Comparison of ENCODE assay signal across 10 cellular contexts in the genomic region with DNA sequence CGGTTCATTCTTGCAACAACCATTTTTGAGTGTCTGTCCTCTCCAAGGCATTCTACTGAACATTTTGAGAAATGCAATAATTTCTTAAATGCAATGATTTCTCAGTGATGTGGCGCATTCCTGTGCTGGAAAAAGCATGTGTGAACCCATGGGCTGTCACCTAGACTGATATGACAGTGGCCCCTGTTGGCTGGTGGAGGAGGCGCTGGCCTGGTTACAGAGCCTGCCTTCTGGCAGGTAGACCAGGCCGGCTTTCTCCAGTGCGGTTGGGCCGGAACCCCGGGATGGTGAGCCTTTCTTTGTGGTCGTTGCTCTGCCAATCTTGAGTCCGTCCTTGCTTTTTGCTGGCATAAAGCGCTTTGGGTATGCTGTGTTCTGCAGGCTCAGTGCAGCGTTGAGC. TPM values are rescaled to one million over a fixed set of nuclear protein-coding genes. Genes with fewer than 3 reads are reported as not detected.
DNase-seq lines count a peak whose midpoint lies in the region; ATAC-seq, FAIRE-seq and TF ChIP-seq lines count a peak whose summit lies in the region.
"Had no signal": no experiment of that assay in that cellular context is flagged by ENCODE, and none has a peak within 500 bp of the region (broad histone marks: within the 10 kb centered on the region; RNA-seq: fewer than 3 reads in every experiment).

No MANE protein-coding gene starts in this region.

- BruUV-seq in Calu3 (replicated peaks; lab: Mats Ljungman, UMichigan) (no TSS peak), K562 (replicated peaks; lab: Mats Ljungman, UMichigan) (no TSS peak)

- H3K9me3 ChIP-seq in K562 (replicated peaks; ENCODE audit: control insufficient read depth, insufficient read depth, low read depth, low read length) (no peaks in the 10 kb centered on the region), right lobe of liver (no peaks in the 10 kb centered on the region), stomach (no peaks in the 10 kb centered on the region)
- H3K9me3 ChIP-seq: ovary had no signal

- in situ Hi-C loops in K562 (cut with MboI), result no loop called here

- no peaks in the 10 kb centered on the region for H3K9me1 ChIP-seq in K562 (ENCODE audit: control insufficient read depth, insufficient read depth, low read length)

- H3K36me3 ChIP-seq in K562 (ENCODE audit: control insufficient read depth, insufficient read depth, low read length) (no peaks in the 10 kb centered on the region), right lobe of liver (no peaks in the 10 kb centered on the region), stomach (no peaks in the 10 kb centered on the region)
- H3K36me3 ChIP-seq: ovary had no signal

- FAIRE-seq in K562 (lab: Jason Lieb, UNC), result no peak

- H3K27ac ChIP-seq in K562 (ENCODE audit: extremely low read depth, low read depth, low read length) (no peak overlapping the region), right lobe of liver (no peak overlapping the region), stomach (no peak overlapping the region)

- DNase-seq in Calu3 (peak; percentile 40), HFFc6 (no peak), K562 (ENCODE audit: extremely low read depth in 1 of 4, low spot score in 3 of 4) (peak; percentile 11 to 28 (median 13)), right lobe of liver (no peak), stomach (no peak), activated gamma-delta T cell treated with Interleukin-2 at 50 U/mL for 16 hours (no peak)
- DNase-seq: ovary had no signal

- no peak overlapping the region for H2AFZ ChIP-seq in K562 (ENCODE audit: low read depth, low read length)

- H3K36me3 Mint-ChIP-seq in Calu3 (ENCODE audit: insufficient read depth, unreplicated experiment) (peaks cover 5% of the 10 kb centered on the region), HFFc6 (ENCODE audit: low read depth) (peaks cover 21% of the 10 kb centered on the region)

- H3K27ac Mint-ChIP-seq in Calu3 (ENCODE audit: unreplicated experiment) (no peak overlapping the region), HFFc6 (peak overlapping the region; percentile 0; the same call in 1 of the 2 replicates)

- POLR2A ChIA-PET in K562 (lab: Yijun Ruan, JAX), result no interaction called here

- H3K27me3 Mint-ChIP-seq in Calu3 (ENCODE audit: unreplicated experiment) (no peaks in the 10 kb centered on the region), HFFc6 (ENCODE audit: insufficient read depth) (peaks cover 1% of the 10 kb centered on the region)
- H3K27me3 Mint-ChIP-seq: stimulated activated naive CD8-positive, alpha-beta T cell treated with anti-CD3 and anti-CD28 coated beads, Interleukin-15, Interleukin-2, amounts not matched to agents 100 ng/mL and 50 ng/mL, for 24 hours had no signal

- peaks cover 0 to 7% of the 10 kb centered on the region in 2 experiments; a peak in 3 of 5 replicates for H3K4me1 ChIP-seq in K562 (replicated peaks in 1 of 2; ENCODE audit: control insufficient read depth in 2 of 2, insufficient read depth in 2 of 2, low read length in 2 of 2)
- H3K4me1 ChIP-seq in right lobe of liver, result peaks cover 0 to 27% (median 12%) of the 10 kb centered on the region in 4 donors
- H3K4me1 ChIP-seq in stomach, result peaks cover 11 to 55% (median 36%) of the 10 kb centered on the region in 4 donors

- H3K79me2 ChIP-seq in K562 (ENCODE audit: control insufficient read depth, insufficient read depth, low read length), result no peaks in the 10 kb centered on the region

- TF ChIP-seq RAD21 in K562 (CRISPR knock-in tag; conservative IDR thresholded peaks at IDR 0.05 in 1 of 2, IDR thresholded peaks at IDR 0.05 in 1 of 2), result peak; percentile 16 to 47; a peak in 2 of 4 replicates

- intact Hi-C loops in Calu3 (cut with micrococcal nuclease; ENCODE audit: unreplicated experiment) (no loop called here), K562 (cut with micrococcal nuclease) (loop anchor here (5.0 kb wide), 1 partner anchor 72 kb away; no protein-coding TSS in a partner anchor), right lobe of liver (cut with DNase I) (no loop called here), stomach (cut with DNase I; ENCODE audit: low total_unique reads) (no loop called here)

- TF ChIP-seq CTCF in Calu3 (IDR thresholded peaks at IDR 0.05; ENCODE audit: unreplicated experiment) (no peak), HFFc6 (IDR thresholded peaks at IDR 0.05) (peak; percentile 45; the same call in 1 of the 2 replicates), K562 (IDR thresholded peaks at IDR 0.05 in 2 of 3, conservative IDR thresholded peaks at IDR 0.05 in 1 of 3; ENCODE audit: insufficient read depth in 2 of 3, low read depth in 1 of 3, low read length in 3 of 3) (peak; percentile 46 to 50 (median 48)), right lobe of liver (IDR thresholded peaks at IDR 0.05) (peak; percentile 21 to 42 (median 30)), stomach (IDR thresholded peaks at IDR 0.05) (no peak)

- H3K9me3 Mint-ChIP-seq in Calu3 (ENCODE audit: low read depth, unreplicated experiment) (no peaks in the 10 kb centered on the region), HFFc6 (no peaks in the 10 kb centered on the region; the same call in 1 of the 2 replicates)
- H3K9me3 Mint-ChIP-seq: stimulated activated naive CD8-positive, alpha-beta T cell treated with anti-CD3 and anti-CD28 coated beads, Interleukin-15, Interleukin-2, amounts not matched to agents 100 ng/mL and 50 ng/mL, for 24 hours had no signal

- H3K4me1 Mint-ChIP-seq in Calu3 (ENCODE audit: low read depth, unreplicated experiment), result no peaks in the 10 kb centered on the region
- peaks cover 54% of the 10 kb centered on the region for H3K4me1 Mint-ChIP-seq in HFFc6 (ENCODE audit: low read depth)

- WGBS in K562 (ENCODE audit: insufficient coverage, low coverage, missing lambda C conversion rate), result 75% methylated on average over 5 of the region's 11 CpGs
- 97% methylated on average over 7 of the region's 11 CpGs for WGBS in right lobe of liver (ENCODE audit: insufficient coverage, low coverage, low lambda C conversion rate, missing lambda C conversion rate)
- 85 to 95% (median 87%) methylated on average over 11 of the region's 11 CpGs for WGBS in stomach, 5 donors

- no peaks in the 10 kb centered on the region for H4K20me1 ChIP-seq in K562 (replicated peaks; ENCODE audit: control insufficient read depth, insufficient read depth, low read length)

- TF ChIP-seq POLR2A in K562 (conservative IDR thresholded peaks at IDR 0.05) (no peak), right lobe of liver (IDR thresholded peaks at IDR 0.05) (no peak), stomach (IDR thresholded peaks at IDR 0.05) (no peak)

- no peak overlapping the region for H3K4me3 ChIP-seq in K562
- H3K4me3 ChIP-seq in right lobe of liver, result no peak overlapping the region
- H3K4me3 ChIP-seq in stomach, result no peak overlapping the region
- H3K4me3 ChIP-seq: ovary had no signal

- TF ChIP-seq EP300 in K562 (IDR thresholded peaks at IDR 0.05; ENCODE audit: low read length) (no peak), stomach (IDR thresholded peaks at IDR 0.05) (no peak)

- H3K9ac ChIP-seq in K562 (ENCODE audit: insufficient read depth in 1 of 2, low read depth in 2 of 2, low read length in 2 of 2), result no peak overlapping the region

- peak; percentile 87 for ATAC-seq in K562
- peak; percentile 49 to 71 (median 60) for ATAC-seq in right lobe of liver
- no peak for ATAC-seq in GM18520 (IDR thresholded peaks at IDR 0.05; ENCODE audit: unreplicated experiment)
- ATAC-seq in GM19452 (IDR thresholded peaks at IDR 0.05; ENCODE audit: unreplicated experiment), result no peak

- H3K4me2 ChIP-seq in K562 (ENCODE audit: insufficient read depth, low read length), result no peak overlapping the region

- CTCF ChIA-PET in Calu3 (lab: Charles Lee) (interaction anchor here (0.6 kb wide), 1 partner anchor 398 kb away, joined by 4 read pairs; no protein-coding TSS in a partner anchor), K562 (lab: Yijun Ruan, JAX; ENCODE audit: low intra/inter-chr PET ratio) (no interaction called here)

- H3K4me3 Mint-ChIP-seq in Calu3 (ENCODE audit: low read depth, unreplicated experiment), result no peak overlapping the region
- H3K4me3 Mint-ChIP-seq in HFFc6, result no peak overlapping the region; the same call in 1 of the 2 replicates
- H3K4me3 Mint-ChIP-seq: stimulated activated naive CD8-positive, alpha-beta T cell treated with anti-CD3 and anti-CD28 coated beads, Interleukin-15, Interleukin-2, amounts not matched to agents 100 ng/mL and 50 ng/mL, for 24 hours had no signal

- H3K27me3 ChIP-seq in K562 (ENCODE audit: control insufficient read depth in 2 of 2, insufficient read depth in 2 of 2, low read length in 2 of 2) (no peaks in the 10 kb centered on the region), right lobe of liver (no peaks in the 10 kb centered on the region), stomach (no peaks in the 10 kb centered on the region)
- H3K27me3 ChIP-seq: ovary had no signal

RNA-seq across cellular contexts. Expression of gene TSHZ1, which starts 33.7 kb away (rescaled TPM):
- total RNA-seq in Calu3 (2022) (8.6 and 10.8 TPM in 2 replicates), K562 (2014; rRNA removed) (4.1 and 4.8 TPM in 2 replicates), K562 (2014; rRNA removed; fragmentation: Illumina TruSeq; extraction: Trizol) (2.7 TPM in 2 replicates), K562 (2015; rRNA removed; fragmentation: Illumina TruSeq; extraction: Trizol) (3.6 TPM in 2 replicates), K562 (2021) (6.3 and 7.2 TPM in 2 replicates), right lobe of liver (10 to 100 TPM in 2 of 6 experiments, 1 to 10 TPM in 4; 6.4 to 13.3 (median 9.6) TPM), stomach (10 to 100 TPM in 3 of 5 donors, 1 to 10 TPM in 2; 7.0 to 21.0 (median 14.8) TPM)
- total RNA-seq in HFFc6 (2021; fragmentation: NEBNext Ultra II Directional; extraction: Animal tissue kit (Norgen Biotek cat#: 25700)), result 10 to 100 TPM; 18.6 to 25.0 (median 23.3) TPM
- 1.8 and 2.1 TPM in 2 replicates for total RNA-seq in K562 (2011; cell fraction: chromatin; rRNA removed; ENCODE audit: low replicate concordance)
- total RNA-seq in K562 (2011; cell fraction: nucleolus; rRNA removed), result 1.0 and 1.4 TPM in 2 replicates
- total RNA-seq in K562 (2011; cell fraction: nucleoplasm; rRNA removed), result 1.5 and 1.9 TPM in 2 replicates
- polyA plus RNA-seq in K562 (2011; rRNA removed) (1.5 and 2.5 TPM in 2 replicates), K562 (2014; fragmentation: Illumina TruSeq; extraction: Trizol) (4.5 and 5.3 TPM in 2 replicates), K562 (2014; fragmentation: Nextera tagmentation; extraction: Ambion mirVana) (1 to 10 TPM; 1.1 TPM), K562 (2014; rRNA removed) (2.6 and 2.9 TPM in 2 replicates), stomach (1 to 10 TPM; 4.2 to 7.0 (median 5.0) TPM)
- 2.0 TPM in 2 replicates for polyA plus RNA-seq in K562 (2011; cell fraction: cytosol; rRNA removed)
- polyA plus RNA-seq in K562 (2011; cell fraction: nucleus; rRNA removed), result 2.0 and 2.4 TPM in 2 replicates
- polyA plus RNA-seq in K562 (2012), result 4.6 and 5.5 TPM in 2 replicates
- 1.9 and 2.6 TPM in 2 replicates for polyA minus RNA-seq in K562 (2011; rRNA and poly(A)+ RNA removed)
- polyA minus RNA-seq in K562 (2011; cell fraction: cytosol; rRNA and poly(A)+ RNA removed), result 3.2 and 4.6 TPM in 2 replicates
- 1.9 and 2.7 TPM in 2 replicates for polyA minus RNA-seq in K562 (2011; cell fraction: nucleus; rRNA and poly(A)+ RNA removed)

RNA-seq across cellular contexts. Expression of gene PTGR3, which starts 35.4 kb away (rescaled TPM):
- total RNA-seq in Calu3 (2022), result 30.2 and 31.7 TPM in 2 replicates
- 10 to 100 TPM; 37.9 to 47.5 (median 41.8) TPM for total RNA-seq in HFFc6 (2021; fragmentation: NEBNext Ultra II Directional; extraction: Animal tissue kit (Norgen Biotek cat#: 25700))
- 19.9 and 21.0 TPM in 2 replicates for total RNA-seq in K562 (2011; cell fraction: chromatin; rRNA removed; ENCODE audit: low replicate concordance)
- total RNA-seq in K562 (2011; cell fraction: nucleolus; rRNA removed), result 8.7 and 10.8 TPM in 2 replicates
- total RNA-seq in K562 (2011; cell fraction: nucleoplasm; rRNA removed), result 13.4 and 16.2 TPM in 2 replicates
- 5.7 and 8.8 TPM in 2 replicates for total RNA-seq in K562 (2014; rRNA removed)
- total RNA-seq in K562 (2014; rRNA removed; fragmentation: Illumina TruSeq; extraction: Trizol), result 15.3 and 16.4 TPM in 2 replicates
- total RNA-seq in K562 (2015; rRNA removed; fragmentation: Illumina TruSeq; extraction: Trizol), result 9.7 and 9.9 TPM in 2 replicates
- 29.9 and 32.3 TPM in 2 replicates for total RNA-seq in K562 (2021)
- 29.9 and 32.1 TPM in 2 replicates for polyA plus RNA-seq in K562 (2011; rRNA removed)
- polyA plus RNA-seq in K562 (2011; cell fraction: cytosol; rRNA removed), result 14.2 and 21.6 TPM in 2 replicates
- polyA plus RNA-seq in K562 (2011; cell fraction: nucleus; rRNA removed), result 24.9 and 28.3 TPM in 2 replicates
- polyA plus RNA-seq in K562 (2012), result 20.7 and 23.2 TPM in 2 replicates
- 22.7 and 23.8 TPM in 2 replicates for polyA plus RNA-seq in K562 (2014; fragmentation: Illumina TruSeq; extraction: Trizol)
- polyA plus RNA-seq in K562 (2014; fragmentation: Nextera tagmentation; extraction: Ambion mirVana), result 1 to 10 TPM; 4.1 to 5.7 TPM
- 13.9 and 21.0 TPM in 2 replicates for polyA plus RNA-seq in K562 (2014; rRNA removed)
- 35.1 and 37.3 TPM in 2 replicates for polyA minus RNA-seq in K562 (2011; rRNA and poly(A)+ RNA removed)
- 10.6 and 18.4 TPM in 2 replicates for polyA minus RNA-seq in K562 (2011; cell fraction: cytosol; rRNA and poly(A)+ RNA removed)
- polyA minus RNA-seq in K562 (2011; cell fraction: nucleus; rRNA and poly(A)+ RNA removed), result 10.1 and 23.2 TPM in 2 replicates
- total RNA-seq in right lobe of liver, result 10 to 100 TPM in 5 of 6 experiments, 1 to 10 TPM in 1; 9.4 to 30.1 (median 19.8) TPM
- total RNA-seq in stomach, result 10 to 100 TPM; 10.4 to 45.5 (median 19.3) TPM
- polyA plus RNA-seq in stomach, result 10 to 100 TPM in 2 of 3 donors, 1 to 10 TPM in 1; 9.9 to 13.8 (median 10.6) TPM

Comparison
In these comparisons a context has a peak if more than half of its experiments do, and no peak if none do; other contexts are left out.
1. DNase-seq: peak in Calu3 (single experiment) and K562 (4 of 4); none in HFFc6 (single experiment), right lobe of liver (0 of 3), stomach (single experiment) and activated gamma-delta T cell treated with Interleukin-2 at 50 U/mL for 16 hours (single experiment).
2. CTCF ChIP-seq: peak in HFFc6 (single experiment), K562 (3 of 3) and right lobe of liver (4 of 4); none in Calu3 (single experiment) and stomach (0 of 7).
3. ATAC-seq: peak in K562 (single experiment) and right lobe of liver (4 of 4); none in GM18520 (single experiment) and GM19452 (single experiment).